Comparison of ENCODE assay signal across 15 cellular contexts in the genomic region with DNA sequence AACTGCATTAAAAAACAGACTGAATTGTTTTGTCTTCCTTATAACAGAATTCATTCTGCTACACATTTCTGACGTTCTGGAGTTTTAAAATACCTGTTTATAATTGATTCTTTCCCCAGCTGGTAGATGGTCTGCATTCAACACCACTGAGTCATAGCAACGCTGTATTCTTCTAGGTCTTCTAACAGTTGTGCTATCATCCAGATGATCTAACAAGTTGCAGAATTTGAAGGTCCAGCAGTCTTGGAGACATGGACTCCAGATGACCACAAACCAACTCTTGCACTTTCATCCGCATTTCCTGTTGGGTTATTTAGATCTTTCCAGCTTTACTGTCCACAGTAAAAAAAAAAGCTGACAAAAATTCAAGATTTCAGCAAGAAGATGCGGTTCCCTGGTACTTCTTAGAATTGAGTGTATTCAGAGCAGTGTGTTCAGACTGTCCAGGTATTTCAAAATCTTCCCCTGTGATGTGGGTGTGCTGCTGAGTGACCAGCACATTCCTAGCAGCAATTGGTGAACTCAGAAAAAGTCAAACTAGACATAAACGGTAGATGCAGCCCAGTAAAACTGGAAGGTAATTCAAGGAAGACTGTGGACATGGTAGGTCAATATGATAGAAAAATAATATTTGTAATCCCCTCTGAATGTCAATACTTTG. TPM values are rescaled to one million over a fixed set of nuclear protein-coding genes. Genes with fewer than 3 reads are reported as not detected.
DNase-seq lines count a peak whose midpoint lies in the region; ATAC-seq and TF ChIP-seq lines count a peak whose summit lies in the region.
"Had no signal": no experiment of that assay in that cellular context is flagged by ENCODE, and none has a peak within 500 bp of the region (broad histone marks: within the 10 kb centered on the region; RNA-seq: fewer than 3 reads in every experiment).

No MANE protein-coding gene starts in this region.

- no peak overlapping the region for H3K4me3 ChIP-seq in upper lobe of right lung
- H3K4me3 ChIP-seq: BLaER1, coronary artery, mucosa of descending colon had no signal

- peaks cover 52% of the 10 kb centered on the region for H3K36me3 Mint-ChIP-seq in stimulated activated naive CD8-positive, alpha-beta T cell treated with anti-CD3 and anti-CD28 coated beads, Interleukin-15, Interleukin-2, amounts not matched to agents 100 ng/mL and 50 ng/mL, for 24 hours (ENCODE audit: low read depth)
- peaks cover 59% of the 10 kb centered on the region for H3K36me3 Mint-ChIP-seq in WTC11

- POLR2A ChIA-PET in WTC11 (lab: Charles Lee): interaction anchor here (1.0 kb wide), 1 partner anchor 27 kb away, joined by 3 read pairs; no protein-coding TSS in a partner anchor

- no peaks in the 10 kb centered on the region for H3K27me3 Mint-ChIP-seq in stimulated activated naive CD8-positive, alpha-beta T cell treated with anti-CD3 and anti-CD28 coated beads, Interleukin-15, Interleukin-2, amounts not matched to agents 100 ng/mL and 50 ng/mL, for 24 hours
- no peaks in the 10 kb centered on the region for H3K27me3 Mint-ChIP-seq in stimulated activated naive CD8-positive, alpha-beta T cell treated with anti-CD3 and anti-CD28 coated beads, Interleukin-15, amount 100 ng/mL, for 72 hours
- no peaks in the 10 kb centered on the region for H3K27me3 Mint-ChIP-seq in WTC11 (ENCODE audit: low read depth)

- ATAC-seq in stimulated activated naive CD8-positive, alpha-beta T cell treated with anti-CD3 and anti-CD28 coated beads, Interleukin-15, amount 100 ng/mL, for 72 hours: no peak
- ATAC-seq in WTC11 (no peak), upper lobe of right lung (peak; percentile 36)
- ATAC-seq: activated naive CD4-positive, alpha-beta T cell treated with anti-CD3 and anti-CD28 coated beads, Interleukin-2, amount 50 U/mL, for 72 hours; mucosa of descending colon had no signal

- TF ChIP-seq CTCF in WTC11 (IDR thresholded peaks at IDR 0.05): no peak
- TF ChIP-seq CTCF in upper lobe of right lung (IDR thresholded peaks at IDR 0.05): no peak

- CTCF ChIA-PET in WTC11 (lab: Charles Lee): no interaction called here

- no peaks in the 10 kb centered on the region for H3K27me3 ChIP-seq in upper lobe of right lung
- H3K27me3 ChIP-seq: BLaER1 had no signal

- H3K36me3 ChIP-seq in upper lobe of right lung: peaks cover 97% of the 10 kb centered on the region

- no peaks in the 10 kb centered on the region for H3K9me3 ChIP-seq in upper lobe of right lung
- H3K9me3 ChIP-seq: BLaER1, mucosa of descending colon had no signal

- DNase-seq in stimulated activated naive CD8-positive, alpha-beta T cell treated with anti-CD3 and anti-CD28 coated beads, Interleukin-15, amount 100 ng/mL, for 72 hours: no peak
- DNase-seq in WTC11 (ENCODE audit: low spot score) (no peak), iris pigment epithelial cell (ENCODE audit: low read depth) (peak; percentile 98), upper lobe of right lung (no peak), germinal center (ENCODE audit: low spot score) (no peak), 8988T (no peak)
- DNase-seq in central memory CD4-positive, alpha-beta T cell: no peak
- DNase-seq: immature natural killer cell, mucosa of descending colon, NCI-H1417 treated with DMSO at 0.1 percent for 48 hours, NCI-H510A treated with DMSO at 0.1 percent for 48 hours had no signal

- intact Hi-C loops in upper lobe of right lung (cut with DNase I): loop anchor here (10.0 kb wide), 1 partner anchor 56 kb away; no protein-coding TSS in a partner anchor

- H3K27ac ChIP-seq in upper lobe of right lung: no peak overlapping the region
- H3K27ac ChIP-seq: BLaER1, coronary artery had no signal

- no peaks in the 10 kb centered on the region for H3K9me3 Mint-ChIP-seq in stimulated activated naive CD8-positive, alpha-beta T cell treated with anti-CD3 and anti-CD28 coated beads, Interleukin-15, Interleukin-2, amounts not matched to agents 100 ng/mL and 50 ng/mL, for 24 hours
- H3K9me3 Mint-ChIP-seq in stimulated activated naive CD8-positive, alpha-beta T cell treated with anti-CD3 and anti-CD28 coated beads, Interleukin-15, amount 100 ng/mL, for 72 hours: no peaks in the 10 kb centered on the region
- H3K9me3 Mint-ChIP-seq in WTC11: no peaks in the 10 kb centered on the region
- H3K9me3 Mint-ChIP-seq: activated naive CD4-positive, alpha-beta T cell treated with anti-CD3 and anti-CD28 coated beads, Interleukin-2, amount 50 U/mL, for 72 hours; immature natural killer cell had no signal

- H3K4me1 ChIP-seq in upper lobe of right lung: no peaks in the 10 kb centered on the region
- H3K4me1 ChIP-seq: BLaER1 had no signal

- peak overlapping the region; percentile 43 for H3K27ac Mint-ChIP-seq in stimulated activated naive CD8-positive, alpha-beta T cell treated with anti-CD3 and anti-CD28 coated beads, Interleukin-15, Interleukin-2, amounts not matched to agents 100 ng/mL and 50 ng/mL, for 24 hours
- H3K27ac Mint-ChIP-seq in stimulated activated naive CD8-positive, alpha-beta T cell treated with anti-CD3 and anti-CD28 coated beads, Interleukin-15, amount 100 ng/mL, for 72 hours: no peak overlapping the region
- H3K27ac Mint-ChIP-seq in WTC11: peak overlapping the region; percentile 75

- H3K4me1 Mint-ChIP-seq in stimulated activated naive CD8-positive, alpha-beta T cell treated with anti-CD3 and anti-CD28 coated beads, Interleukin-15, Interleukin-2, amounts not matched to agents 100 ng/mL and 50 ng/mL, for 24 hours (ENCODE audit: low read depth): no peaks in the 10 kb centered on the region
- no peaks in the 10 kb centered on the region for H3K4me1 Mint-ChIP-seq in stimulated activated naive CD8-positive, alpha-beta T cell treated with anti-CD3 and anti-CD28 coated beads, Interleukin-15, amount 100 ng/mL, for 72 hours
- peaks cover 30% of the 10 kb centered on the region for H3K4me1 Mint-ChIP-seq in WTC11

- H3K4me3 Mint-ChIP-seq in stimulated activated naive CD8-positive, alpha-beta T cell treated with anti-CD3 and anti-CD28 coated beads, Interleukin-15, Interleukin-2, amounts not matched to agents 100 ng/mL and 50 ng/mL, for 24 hours: no peak overlapping the region
- H3K4me3 Mint-ChIP-seq in stimulated activated naive CD8-positive, alpha-beta T cell treated with anti-CD3 and anti-CD28 coated beads, Interleukin-15, amount 100 ng/mL, for 72 hours: no peak overlapping the region
- no peak overlapping the region for H3K4me3 Mint-ChIP-seq in WTC11
- H3K4me3 Mint-ChIP-seq: immature natural killer cell had no signal

TF ChIP-seq in WTC11, 78 proteins besides CTCF, POLR2A, EP300 and RAD21 (continues in another document):
- TF ChIP-seq, protein P1, sequence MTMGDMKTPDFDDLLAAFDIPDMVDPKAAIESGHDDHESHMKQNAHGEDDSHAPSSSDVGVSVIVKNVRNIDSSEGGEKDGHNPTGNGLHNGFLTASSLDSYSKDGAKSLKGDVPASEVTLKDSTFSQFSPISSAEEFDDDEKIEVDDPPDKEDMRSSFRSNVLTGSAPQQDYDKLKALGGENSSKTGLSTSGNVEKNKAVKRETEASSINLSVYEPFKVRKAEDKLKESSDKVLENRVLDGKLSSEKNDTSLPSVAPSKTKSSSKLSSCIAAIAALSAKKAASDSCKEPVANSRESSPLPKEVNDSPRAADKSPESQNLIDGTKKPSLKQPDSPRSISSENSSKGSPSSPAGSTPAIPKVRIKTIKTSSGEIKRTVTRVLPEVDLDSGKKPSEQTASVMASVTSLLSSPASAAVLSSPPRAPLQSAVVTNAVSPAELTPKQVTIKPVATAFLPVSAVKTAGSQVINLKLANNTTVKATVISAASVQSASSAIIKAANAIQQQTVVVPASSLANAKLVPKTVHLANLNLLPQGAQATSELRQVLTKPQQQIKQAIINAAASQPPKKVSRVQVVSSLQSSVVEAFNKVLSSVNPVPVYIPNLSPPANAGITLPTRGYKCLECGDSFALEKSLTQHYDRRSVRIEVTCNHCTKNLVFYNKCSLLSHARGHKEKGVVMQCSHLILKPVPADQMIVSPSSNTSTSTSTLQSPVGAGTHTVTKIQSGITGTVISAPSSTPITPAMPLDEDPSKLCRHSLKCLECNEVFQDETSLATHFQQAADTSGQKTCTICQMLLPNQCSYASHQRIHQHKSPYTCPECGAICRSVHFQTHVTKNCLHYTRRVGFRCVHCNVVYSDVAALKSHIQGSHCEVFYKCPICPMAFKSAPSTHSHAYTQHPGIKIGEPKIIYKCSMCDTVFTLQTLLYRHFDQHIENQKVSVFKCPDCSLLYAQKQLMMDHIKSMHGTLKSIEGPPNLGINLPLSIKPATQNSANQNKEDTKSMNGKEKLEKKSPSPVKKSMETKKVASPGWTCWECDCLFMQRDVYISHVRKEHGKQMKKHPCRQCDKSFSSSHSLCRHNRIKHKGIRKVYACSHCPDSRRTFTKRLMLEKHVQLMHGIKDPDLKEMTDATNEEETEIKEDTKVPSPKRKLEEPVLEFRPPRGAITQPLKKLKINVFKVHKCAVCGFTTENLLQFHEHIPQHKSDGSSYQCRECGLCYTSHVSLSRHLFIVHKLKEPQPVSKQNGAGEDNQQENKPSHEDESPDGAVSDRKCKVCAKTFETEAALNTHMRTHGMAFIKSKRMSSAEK (CRISPR knock-in tag; IDR thresholded peaks at IDR 0.05; ENCODE audit: borderline replicate concordance): no peak
- no peak for TF ChIP-seq ZNF423 (CRISPR knock-in tag; IDR thresholded peaks at IDR 0.05)
- TF ChIP-seq MYBL2 (CRISPR knock-in tag; IDR thresholded peaks at IDR 0.05): no peak
- TF ChIP-seq SMAD4 (CRISPR knock-in tag; IDR thresholded peaks at IDR 0.05): no peak
- TF ChIP-seq, protein P2, sequence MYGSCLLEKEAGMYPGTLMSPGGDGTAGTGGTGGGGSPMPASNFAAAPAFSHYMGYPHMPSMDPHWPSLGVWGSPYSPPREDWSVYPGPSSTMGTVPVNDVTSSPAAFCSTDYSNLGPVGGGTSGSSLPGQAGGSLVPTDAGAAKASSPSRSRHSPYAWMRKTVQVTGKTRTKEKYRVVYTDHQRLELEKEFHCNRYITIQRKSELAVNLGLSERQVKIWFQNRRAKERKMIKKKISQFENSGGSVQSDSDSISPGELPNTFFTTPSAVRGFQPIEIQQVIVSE (CRISPR knock-in tag; IDR thresholded peaks at IDR 0.05; ENCODE audit: borderline replicate concordance): no peak
- TF ChIP-seq ZNF263 (CRISPR knock-in tag; IDR thresholded peaks at IDR 0.05; ENCODE audit: low read depth): no peak
- TF ChIP-seq NFATC4 (CRISPR knock-in tag; IDR thresholded peaks at IDR 0.05): no peak
- TF ChIP-seq NFE2L1 (CRISPR knock-in tag; IDR thresholded peaks at IDR 0.05): no peak
- TF ChIP-seq FOXK1 (CRISPR knock-in tag; IDR thresholded peaks at IDR 0.05): no peak
- no peak for TF ChIP-seq RORB (CRISPR knock-in tag; IDR thresholded peaks at IDR 0.05)

RNA-seq across cellular contexts. Expression of a gene that starts 50.2 kb away (rescaled TPM):
- total RNA-seq in WTC11 (2021) (265 to 276 TPM (median 269 TPM) in 3 replicates), upper lobe of right lung (191 TPM)

Comparison
In these comparisons a context has a peak if more than half of its experiments do, and no peak if none do; other contexts are left out.
1. H3K27ac Mint-ChIP-seq: peak in stimulated activated naive CD8-positive, alpha-beta T cell treated with anti-CD3 and anti-CD28 coated beads, Interleukin-15, Interleukin-2, amounts not matched to agents 100 ng/mL and 50 ng/mL, for 24 hours (single experiment) and WTC11 (single experiment); none in stimulated activated naive CD8-positive, alpha-beta T cell treated with anti-CD3 and anti-CD28 coated beads, Interleukin-15, amount 100 ng/mL, for 72 hours (0 of 2).